In the genomic region with DNA sequence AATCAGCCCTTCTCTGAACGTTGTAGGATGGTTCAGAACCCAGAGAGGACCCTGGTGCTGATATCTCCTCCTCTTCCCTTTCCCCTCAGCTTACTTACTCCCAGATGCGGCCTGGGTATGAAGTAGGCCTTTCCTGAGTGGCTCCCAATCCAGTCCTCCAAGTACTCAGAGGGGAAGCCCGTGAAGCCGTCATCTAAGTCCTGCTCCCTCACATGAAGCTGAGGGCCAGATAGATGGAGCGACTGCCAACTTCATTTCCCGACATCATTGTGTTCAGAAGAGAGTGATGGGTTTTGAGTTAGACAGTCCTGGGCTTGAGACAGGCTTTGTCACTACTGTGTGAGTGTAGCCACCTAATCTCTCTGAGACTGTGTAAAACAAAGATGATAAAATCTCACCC, we compare ENCODE assay signal across 1 cellular context.
TF ChIP-seq lines count a peak whose summit lies in the region.

No MANE protein-coding gene starts in this region.

TF ChIP-seq in HepG2, 621 proteins besides CTCF, POLR2A, EP300 and RAD21:
- TF ChIP-seq ZNF7 (CRISPR knock-in tag; IDR thresholded peaks at IDR 0.05): no peak
- no peak for TF ChIP-seq ZNF598 (CRISPR knock-in tag; IDR thresholded peaks at IDR 0.05; ENCODE audit: borderline replicate concordance)
- no peak for TF ChIP-seq ZNF432 (CRISPR knock-in tag; IDR thresholded peaks at IDR 0.05; ENCODE audit: borderline replicate concordance)
- TF ChIP-seq SMYD3 (CRISPR knock-in tag; IDR thresholded peaks at IDR 0.05): no peak
- no peak for TF ChIP-seq RFX5 (IDR thresholded peaks at IDR 0.05; ENCODE audit: low read depth, low read length)
- TF ChIP-seq ZFAT (CRISPR knock-in tag; conservative IDR thresholded peaks at IDR 0.05): no peak
- no peak for TF ChIP-seq DMAP1 (CRISPR knock-in tag; IDR thresholded peaks at IDR 0.05)
- no peak for TF ChIP-seq ZFYVE20 (CRISPR knock-in tag; IDR thresholded peaks at IDR 0.05; ENCODE audit: borderline replicate concordance, low read depth)
- no peak for TF ChIP-seq KDM4B (CRISPR knock-in tag; IDR thresholded peaks at IDR 0.05)
- TF ChIP-seq ZNF335 (CRISPR knock-in tag; IDR thresholded peaks at IDR 0.05): no peak
- TF ChIP-seq ZNF570 (CRISPR knock-in tag; IDR thresholded peaks at IDR 0.05; ENCODE audit: borderline replicate concordance): no peak
- TF ChIP-seq ETV5 (CRISPR knock-in tag; IDR thresholded peaks at IDR 0.05; ENCODE audit: borderline replicate concordance): no peak
- TF ChIP-seq ZNF629 (CRISPR knock-in tag; conservative IDR thresholded peaks at IDR 0.05): no peak
- TF ChIP-seq JUNB (CRISPR knock-in tag; IDR thresholded peaks at IDR 0.05; ENCODE audit: borderline replicate concordance): no peak
- TF ChIP-seq, protein P1, sequence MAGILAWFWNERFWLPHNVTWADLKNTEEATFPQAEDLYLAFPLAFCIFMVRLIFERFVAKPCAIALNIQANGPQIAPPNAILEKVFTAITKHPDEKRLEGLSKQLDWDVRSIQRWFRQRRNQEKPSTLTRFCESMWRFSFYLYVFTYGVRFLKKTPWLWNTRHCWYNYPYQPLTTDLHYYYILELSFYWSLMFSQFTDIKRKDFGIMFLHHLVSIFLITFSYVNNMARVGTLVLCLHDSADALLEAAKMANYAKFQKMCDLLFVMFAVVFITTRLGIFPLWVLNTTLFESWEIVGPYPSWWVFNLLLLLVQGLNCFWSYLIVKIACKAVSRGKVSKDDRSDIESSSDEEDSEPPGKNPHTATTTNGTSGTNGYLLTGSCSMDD (CRISPR knock-in tag; IDR thresholded peaks at IDR 0.05): no peak
- no peak for TF ChIP-seq TEAD3 (CRISPR knock-in tag; optimal IDR thresholded peaks at IDR 0.05; ENCODE audit: borderline replicate concordance)
- TF ChIP-seq U2AF2 (IDR thresholded peaks at IDR 0.05; ENCODE audit: low read depth, low read length): no peak
TF ChIP-seq in HepG2: peak in this region for 0.
